ENCODE assay signal across 22 cellular contexts in the genomic region with DNA sequence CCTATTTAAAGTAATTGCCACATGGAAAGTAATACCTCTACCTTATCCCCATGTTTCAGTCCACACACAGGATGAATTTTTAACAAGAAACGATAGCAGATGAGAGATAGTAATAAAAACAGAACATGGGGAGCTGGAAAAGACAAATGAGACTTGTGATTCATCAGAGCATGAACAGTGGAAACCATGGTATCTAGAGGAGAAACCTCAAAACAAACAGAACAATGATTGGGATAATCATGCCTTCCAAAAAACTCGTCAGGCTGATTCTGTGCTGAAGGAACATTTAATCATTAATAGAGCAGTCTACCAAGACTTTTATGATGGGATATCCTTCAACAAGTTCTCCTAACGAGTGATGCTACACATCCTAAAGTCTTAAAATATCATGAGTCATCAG.
A peak's percentile ranks its signal among the peaks of the same experiment; 100 is the strongest.
DNase-seq lines count a peak whose midpoint lies in the region; ATAC-seq and TF ChIP-seq lines count a peak whose summit lies in the region.
"Had no signal": no experiment of that assay in that cellular context is flagged by ENCODE, and none has a peak within 500 bp of the region (broad histone marks: within the 10 kb centered on the region; RNA-seq: fewer than 3 reads in every experiment).

No MANE protein-coding gene starts in this region.

- POLR2A ChIA-PET in PC-3 (lab: Charles Lee; ENCODE audit: unreplicated experiment): no interaction called here
- POLR2A ChIA-PET in A673 (lab: Charles Lee; ENCODE audit: low non-redundant PET): no interaction called here

- no peaks in the 10 kb centered on the region for H3K36me3 ChIP-seq in PC-3 (ENCODE audit: low read depth, low read length)
- H3K36me3 ChIP-seq in A673 (ENCODE audit: insufficient read depth, low read length, poor library complexity, severe bottlenecking): no peaks in the 10 kb centered on the region
- H3K36me3 ChIP-seq: SJCRH30 had no signal

- no peak overlapping the region for H3K4me3 ChIP-seq in PC-3 (ENCODE audit: low read length)
- H3K4me3 ChIP-seq in fibroblast of mammary gland (ENCODE audit: control insufficient read depth, low read depth, low read length): no peak overlapping the region
- no peak overlapping the region for H3K4me3 ChIP-seq in A673 (ENCODE audit: low read depth, low read length, poor library complexity, severe bottlenecking)
- H3K4me3 ChIP-seq: SJCRH30 had no signal

- no peaks in the 10 kb centered on the region for H3K9me2 ChIP-seq in PC-3 (replicated peaks; ENCODE audit: low read length)

- BruUV-seq in PC-3 (replicated peaks; lab: Mats Ljungman, UMichigan) (no TSS peak), A673 (replicated peaks; lab: Mats Ljungman, UMichigan) (no TSS peak)

- no peaks in the 10 kb centered on the region for H3K27me3 ChIP-seq in PC-3 (ENCODE audit: low read length)
- no peaks in the 10 kb centered on the region for H3K27me3 ChIP-seq in A673 (replicated peaks; ENCODE audit: insufficient read depth, low read depth, low read length, poor library complexity)
- H3K27me3 ChIP-seq: SJCRH30 had no signal

- no peak overlapping the region for H2AFZ ChIP-seq in PC-3 (ENCODE audit: low read length)

- H3K79me2 ChIP-seq in PC-3 (ENCODE audit: low read length): no peaks in the 10 kb centered on the region

- CTCF ChIA-PET in PC-3 (lab: Charles Lee) (no interaction called here), A673 (lab: Charles Lee) (no interaction called here)

- TF ChIP-seq CTCF in PC-3 (conservative IDR thresholded peaks at IDR 0.05; ENCODE audit: low read depth, low read length) (no peak), fibroblast of mammary gland (conservative IDR thresholded peaks at IDR 0.05; ENCODE audit: control insufficient read depth, insufficient read depth, low read depth, low read length) (no peak), A673 (conservative IDR thresholded peaks at IDR 0.05; ENCODE audit: low read depth, low read length) (no peak)

- no peak overlapping the region for H3K4me2 ChIP-seq in PC-3 (ENCODE audit: low read length)

- H3K9me3 ChIP-seq in PC-3 (ENCODE audit: low read length): no peaks in the 10 kb centered on the region
- no peaks in the 10 kb centered on the region for H3K9me3 ChIP-seq in A673 (ENCODE audit: low read depth, low read length, poor library complexity, severe bottlenecking)
- H3K9me3 ChIP-seq: SJCRH30 had no signal

- no peaks in the 10 kb centered on the region for H3K4me1 ChIP-seq in PC-3 (ENCODE audit: insufficient read depth, low read length)
- H3K4me1 ChIP-seq in A673 (ENCODE audit: insufficient read depth, low read length, poor library complexity, severe bottlenecking): no peaks in the 10 kb centered on the region
- H3K4me1 ChIP-seq: SJCRH30 had no signal

- H4K20me1 ChIP-seq in PC-3 (ENCODE audit: low read length): no peaks in the 10 kb centered on the region

- peak; percentile 9 for DNase-seq in DMS53 (lab: John Stamatoyannopoulos, UW)
- no peak for DNase-seq in DMS53 treated with DMSO at 0.1 percent for 48 hours (lab: John Stamatoyannopoulos, UW; ENCODE audit: unreplicated experiment)
- DNase-seq in PC-3: peak; percentile 46
- DNase-seq in fibroblast of mammary gland (ENCODE audit: low read depth): peak; percentile 0
- DNase-seq in left kidney (ENCODE audit: low read depth, low spot score): peak; percentile 12
- DNase-seq in NCI-H187 treated with DMSO at 0.1 percent for 48 hours (lab: John Stamatoyannopoulos, UW): no peak
- no peak for DNase-seq in medulla oblongata (ENCODE audit: extremely low spot score)
- DNase-seq in A673 (ENCODE audit: low spot score): no peak
- DNase-seq: AML-193; C1 segment of cervical spinal cord; Calu3; CD8-positive, alpha-beta T cell; DMS153; EL; KBM-7; NCI-H1105; NCI-H146; NCI-H2081; NCI-H69; SJCRH30 had no signal

- H3F3A ChIP-seq in PC-3 (ENCODE audit: low read length, unreplicated experiment): no peaks in the 10 kb centered on the region

- no peak overlapping the region for H3K9ac ChIP-seq in PC-3 (ENCODE audit: low read length)

- ATAC-seq in PC-3: no peak
- ATAC-seq: CD8-positive, alpha-beta T cell; Panc1 had no signal

- intact Hi-C loops in PC-3 (cut with micrococcal nuclease) (no loop called here), A673 (cut with micrococcal nuclease; ENCODE audit: unreplicated experiment) (no loop called here)

- H3K27ac ChIP-seq in PC-3 (ENCODE audit: low read length): peak overlapping the region; percentile 6; the same call in 1 of the 2 replicates
- no peak overlapping the region for H3K27ac ChIP-seq in A673 (ENCODE audit: low read depth, low read length, poor library complexity, severe bottlenecking)
- H3K27ac ChIP-seq: 22Rv1, SJCRH30 had no signal

Comparison
In these comparisons a context has a peak if more than half of its experiments do, and no peak if none do; other contexts are left out.
1. DNase-seq: peak in DMS53 (single experiment), PC-3 (single experiment), fibroblast of mammary gland (single experiment) and left kidney (single experiment); none in DMS53 treated with DMSO at 0.1 percent for 48 hours (single experiment), NCI-H187 treated with DMSO at 0.1 percent for 48 hours (single experiment), medulla oblongata (single experiment) and A673 (single experiment).